21 cellular contexts compared by ENCODE assay signal in the genomic region with DNA sequence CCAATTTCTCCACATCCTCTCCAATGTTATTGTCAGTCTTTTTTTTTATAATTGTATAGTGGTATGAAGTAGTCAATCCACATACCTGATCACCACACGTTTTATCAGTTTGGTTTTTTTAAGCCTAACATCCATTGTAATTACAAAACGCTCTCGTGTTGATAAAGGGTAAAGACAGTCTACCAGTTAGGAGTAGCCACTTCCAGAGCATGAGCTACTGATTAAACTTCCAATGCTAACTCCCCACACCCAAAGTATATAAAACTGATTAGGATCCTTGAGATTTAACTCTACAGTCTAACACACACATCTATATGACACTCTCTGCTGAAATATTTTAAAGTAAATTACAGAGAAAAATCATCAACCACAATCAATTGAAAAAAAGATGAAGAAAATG.
"Had no signal": no experiment of that assay in that cellular context is flagged by ENCODE, and none has a peak within 500 bp of the region (broad histone marks: within the 10 kb centered on the region; RNA-seq: fewer than 3 reads in every experiment).

No MANE protein-coding gene starts in this region.

- DNase-seq: colonic mucosa; cortex of kidney; effector CD8-positive, alpha-beta T cell; effector memory CD8-positive, alpha-beta T cell; endodermal cell; erythroblast; foreskin keratinocyte; heart left ventricle; hypothalamus; immature natural killer cell; islet precursor cell; kidney; kidney glomerular epithelial cell; left ventricle myocardium inferior; lower lobe of right lung; mesenchymal stem cell; naive thymus-derived CD4-positive, alpha-beta T cell had no signal

- H3K27me3 ChIP-seq: colonic mucosa, esophagus muscularis mucosa, foreskin keratinocyte, gastroesophageal sphincter, heart left ventricle, hepatocyte had no signal

- H3K4me3 ChIP-seq: colonic mucosa, esophagus muscularis mucosa, gastroesophageal sphincter, heart left ventricle, hepatocyte, left ventricle myocardium inferior, lower lobe of right lung had no signal

- H3K27ac ChIP-seq: colonic mucosa, epithelial cell of prostate, esophagus muscularis mucosa, foreskin keratinocyte, gastroesophageal sphincter, hepatocyte, left ventricle myocardium inferior, lower lobe of right lung had no signal

- H3K36me3 ChIP-seq: colonic mucosa, esophagus muscularis mucosa, gastroesophageal sphincter, heart left ventricle, lower lobe of right lung had no signal

- ATAC-seq: effector memory CD8-positive, alpha-beta T cell; foreskin keratinocyte; gastroesophageal sphincter; heart left ventricle; lower lobe of right lung; naive thymus-derived CD4-positive, alpha-beta T cell had no signal

- H3K9me3 ChIP-seq: colonic mucosa had no signal

- H3K4me1 ChIP-seq: colonic mucosa, foreskin keratinocyte had no signal
